Comparison of ENCODE assay signal across 8 cellular contexts in genomic region chr14:90382491-90383125, GRCh38. TPM values are rescaled to one million over a fixed set of nuclear protein-coding genes. Genes with fewer than 3 reads are reported as not detected.
A peak's percentile ranks its signal among the peaks of the same experiment; 100 is the strongest.
DNase-seq lines count a peak whose midpoint lies in the region; ATAC-seq and TF ChIP-seq lines count a peak whose summit lies in the region.

No MANE protein-coding gene starts in this region.

- TF ChIP-seq CTCF in A673 (conservative IDR thresholded peaks at IDR 0.05; ENCODE audit: low read depth, low read length) (no peak), psoas muscle (IDR thresholded peaks at IDR 0.05) (no peak), vagina (IDR thresholded peaks at IDR 0.05) (no peak)

- intact Hi-C loops in A673 (cut with micrococcal nuclease; ENCODE audit: unreplicated experiment) = loop anchor here (2.0 kb wide), 2 partner anchors 14 to 52 kb away; partner anchors contain the start of genes CALM1 and NRDE2
- intact Hi-C loops in left ventricle myocardium superior (cut with micrococcal nuclease) = no loop called here
- intact Hi-C loops in psoas muscle (cut with DNase I) = loop anchor here (1.0 to 5.0 kb wide), 7 partner anchors 14 to 376 kb away; partner anchors contain the start of genes NRDE2 (in 2 of the 2) and CALM1 (in 1 of the 2)
- intact Hi-C loops in vagina (cut with DNase I) = no loop called here

- 0 to 1% (median 0%) methylated on average over 34 of the region's 34 CpGs for WGBS in psoas muscle, 3 donors

- H3K9me3 ChIP-seq in A673 (ENCODE audit: low read depth, low read length, poor library complexity, severe bottlenecking) = no peaks in the 10 kb centered on the region
- no peaks in the 10 kb centered on the region for H3K9me3 ChIP-seq in psoas muscle
- H3K9me3 ChIP-seq in vagina = no peaks in the 10 kb centered on the region

- no peaks in the 10 kb centered on the region for H3K36me3 Mint-ChIP-seq in activated naive CD8-positive, alpha-beta T cell treated with anti-CD3 and anti-CD28 coated beads, Interleukin-2, amount 50 U/mL, for 24 hours (ENCODE audit: low read depth)

- CTCF ChIA-PET in A673 (lab: Charles Lee) = interaction anchor here (1.2 kb wide), 1 partner anchor 81 kb away, joined by 4 read pairs; no protein-coding TSS in a partner anchor

- H3K4me1 ChIP-seq in A673 (ENCODE audit: insufficient read depth, low read length, poor library complexity, severe bottlenecking) = peaks cover 16% of the 10 kb centered on the region
- H3K4me1 ChIP-seq in psoas muscle = peaks cover 27% of the 10 kb centered on the region
- H3K4me1 ChIP-seq in vagina = peaks cover 26% of the 10 kb centered on the region

- peaks cover 21% of the 10 kb centered on the region for H3K4me1 Mint-ChIP-seq in activated naive CD8-positive, alpha-beta T cell treated with anti-CD3 and anti-CD28 coated beads, Interleukin-2, amount 50 U/mL, for 24 hours

- H3K4me3 ChIP-seq in A673 (ENCODE audit: low read depth, low read length, poor library complexity, severe bottlenecking) (peak overlapping the region; percentile 60), psoas muscle (peak overlapping the region; percentile 76), vagina (peak overlapping the region; percentile 59 to 67)

- H3K27ac ChIP-seq in A673 (ENCODE audit: low read depth, low read length, poor library complexity, severe bottlenecking) (peak overlapping the region; percentile 98), psoas muscle (peak overlapping the region; percentile 100), vagina (peak overlapping the region; percentile 99)

- peak; percentile 85 for DNase-seq in A673 (ENCODE audit: low spot score)
- peak; percentile 78 for DNase-seq in RKO (ENCODE audit: low spot score)
- peak; percentile 71 for DNase-seq in activated naive CD8-positive, alpha-beta T cell treated with anti-CD3 and anti-CD28 coated beads, Interleukin-2, amount 50 U/mL, for 24 hours
- DNase-seq in left ventricle myocardium superior = peak; percentile 76
- peak; percentile 74 to 89 for DNase-seq in psoas muscle
- peak in 1 of 2 donors; percentile 94 for DNase-seq in vagina (ENCODE audit: extremely low spot score in 2 of 2)

- no peak overlapping the region for H3K4me3 Mint-ChIP-seq in activated naive CD8-positive, alpha-beta T cell treated with anti-CD3 and anti-CD28 coated beads, Interleukin-2, amount 50 U/mL, for 24 hours

- POLR2A ChIA-PET in A673 (lab: Charles Lee; ENCODE audit: low non-redundant PET) = interaction anchor here (0.5 to 0.7 kb wide), 3 partner anchors 11 to 73 kb away, joined by 4 to 9 read pairs (median 4); no protein-coding TSS in a partner anchor

- BruUV-seq in A673 (replicated peaks; lab: Mats Ljungman, UMichigan) = TSS peak; percentile 84

- no peak overlapping the region for H3K27ac Mint-ChIP-seq in activated naive CD8-positive, alpha-beta T cell treated with anti-CD3 and anti-CD28 coated beads, Interleukin-2, amount 50 U/mL, for 24 hours

- H3K27me3 ChIP-seq in A673 (replicated peaks; ENCODE audit: insufficient read depth, low read depth, low read length, poor library complexity) (no peaks in the 10 kb centered on the region), psoas muscle (ENCODE audit: insufficient read depth in 3 of 3, low read length in 2 of 3) (no peaks in the 10 kb centered on the region), vagina (no peaks in the 10 kb centered on the region)

- no peaks in the 10 kb centered on the region for H3K9me3 Mint-ChIP-seq in activated naive CD8-positive, alpha-beta T cell treated with anti-CD3 and anti-CD28 coated beads, Interleukin-2, amount 50 U/mL, for 24 hours

- H3K36me3 ChIP-seq in A673 (ENCODE audit: insufficient read depth, low read length, poor library complexity, severe bottlenecking) = no peaks in the 10 kb centered on the region
- H3K36me3 ChIP-seq in psoas muscle (ENCODE audit: insufficient read depth in 1 of 2, low read depth in 1 of 2) = no peaks in the 10 kb centered on the region
- no peaks in the 10 kb centered on the region for H3K36me3 ChIP-seq in vagina

- peak in 1 of 2 donors; percentile 13 for TF ChIP-seq POLR2A in vagina (IDR thresholded peaks at IDR 0.05)

- ATAC-seq in GM18868 (IDR thresholded peaks at IDR 0.05; ENCODE audit: unreplicated experiment) = peak; percentile 3
- ATAC-seq in HG03521 (IDR thresholded peaks at IDR 0.05; ENCODE audit: unreplicated experiment) = peak; percentile 9
- peak; percentile 37 for ATAC-seq in activated naive CD8-positive, alpha-beta T cell treated with anti-CD3 and anti-CD28 coated beads, Interleukin-2, amount 50 U/mL, for 24 hours
- peak; percentile 44 for ATAC-seq in left ventricle myocardium superior
- peak; percentile 48 to 73 (median 62) for ATAC-seq in psoas muscle

- no peaks in the 10 kb centered on the region for H3K27me3 Mint-ChIP-seq in activated naive CD8-positive, alpha-beta T cell treated with anti-CD3 and anti-CD28 coated beads, Interleukin-2, amount 50 U/mL, for 24 hours

RNA-seq across cellular contexts. Expression of gene CALM1, which starts 14.2 kb away (rescaled TPM):
- 961 and 998 TPM in 2 replicates for total RNA-seq in A673 (2021)
- 610 TPM for total RNA-seq in left ventricle myocardium superior
- 1,000 to 10,000 TPM in 1 of 4 donors, 100 to 1,000 TPM in 3; 460 to 1,593 (median 666) TPM for total RNA-seq in psoas muscle
- 1,000 to 10,000 TPM in 1 of 3 donors, 100 to 1,000 TPM in 2; 559 to 1,064 (median 580) TPM for polyA plus RNA-seq in psoas muscle
- total RNA-seq in vagina = 260 TPM

RNA-seq across cellular contexts. Expression of gene NRDE2, which starts 50.9 kb away (rescaled TPM):
- total RNA-seq in A673 (2021) = 19.7 and 21.1 TPM in 2 replicates
- total RNA-seq in left ventricle myocardium superior = 11.8 TPM
- 10 to 100 TPM; 11.0 to 21.8 (median 12.8) TPM for total RNA-seq in psoas muscle
- polyA plus RNA-seq in psoas muscle = 1 to 10 TPM; 5.8 to 8.7 (median 6.4) TPM
- 7.9 TPM for total RNA-seq in vagina

Comparison
In these comparisons a context has a peak if more than half of its experiments do, and no peak if none do; other contexts are left out.
1. ATAC-seq: peak in every context shown above with its lines; median percentile 62 in psoas muscle; 44 in left ventricle myocardium superior; 37 in activated naive CD8-positive, alpha-beta T cell treated with anti-CD3 and anti-CD28 coated beads, Interleukin-2, amount 50 U/mL, for 24 hours; 9 in HG03521; 3 in GM18868.
2. intact Hi-C loops: an anchor here in A673 (2.0 kb wide) and psoas muscle (1.0 to 5.0 kb wide); none called in left ventricle myocardium superior and vagina.